In genomic region chr18:68114989-68115388, GRCh38 we compare ENCODE assay signal across 29 cellular contexts.
"Had no signal": no experiment of that assay in that cellular context is flagged by ENCODE, and none has a peak within 500 bp of the region (broad histone marks: within the 10 kb centered on the region; RNA-seq: fewer than 3 reads in every experiment).

No MANE protein-coding gene starts in this region.

- DNase-seq: activated B cell treated with CpG ODN at 0.5 μM for 24 hours; activated CD4-positive, alpha-beta memory T cell treated with anti-CD3 and anti-CD28 coated beads for 36 hours; activated CD4-positive, alpha-beta T cell treated with anti-CD3 and anti-CD28 coated beads for 4 hours; activated CD4-positive, alpha-beta T cell treated with anti-CD3 and anti-CD28 coated beads, Interleukin-2, amount 10 ng/mL, durations not matched to agents 24 days and 14 days; activated CD4-positive, alpha-beta T cell treated with anti-CD3 and anti-CD28 coated beads, Interleukin-2, amount 50 U/mL, for 1 hour; activated CD4-positive, alpha-beta T cell treated with anti-CD3 and anti-CD28 coated beads, Interleukin-2, amount 50 U/mL, for 4 hours; activated CD4-positive, CD25-positive, alpha-beta regulatory T cell treated with anti-CD3 and anti-CD28 coated beads, Interleukin-2, amount 50 U/mL, for 72 hours; activated CD8-positive, alpha-beta memory T cell treated with anti-CD3 and anti-CD28 coated beads, Interleukin-2, amount 10 ng/mL, durations not matched to agents 7 days and 5 days; activated CD8-positive, alpha-beta memory T cell treated with anti-CD3 and anti-CD28 coated beads, Interleukin-2, amount 50 U/mL, for 48 hours; activated CD8-positive, alpha-beta T cell treated with anti-CD3 and anti-CD28 coated beads for 36 hours; activated effector memory CD4-positive, alpha-beta T cell treated with Interleukin-2 at 50 U/mL for 16 hours; activated gamma-delta T cell; activated naive CD4-positive, alpha-beta T cell treated with anti-CD3 and anti-CD28 coated beads, Interleukin-2, amount 10 ng/mL, durations not matched to agents 7 days and 5 days; activated naive CD4-positive, alpha-beta T cell treated with Interleukin-2 at 50 U/mL for 16 hours; activated naive CD8-positive, alpha-beta T cell treated with anti-CD3 and anti-CD28 coated beads, Interleukin-2, amount 10 ng/mL, durations not matched to agents 7 days and 5 days; activated naive CD8-positive, alpha-beta T cell treated with anti-CD3 and anti-CD28 coated beads, Interleukin-2, amount 50 U/mL, for 24 hours; activated T-cell treated with anti-CD3 and anti-CD28 coated beads, Interleukin-2, amount 50 U/mL, for 24 hours; activated T-cell treated with anti-CD3 and anti-CD28 coated beads, Interleukin-2, amount 50 U/mL, for 48 hours; amygdala; anterior cingulate cortex; brain microvascular endothelial cell; central memory CD4-positive, alpha-beta T cell; T-helper 2 cell; T-helper 9 cell had no signal

- H3K4me1 ChIP-seq: ascending aorta, breast epithelium had no signal

- H3K4me3 ChIP-seq: ascending aorta, breast epithelium had no signal

- H3K36me3 ChIP-seq: ascending aorta, brain microvascular endothelial cell, breast epithelium had no signal

- H3K9me3 ChIP-seq: ascending aorta, breast epithelium had no signal

- FAIRE-seq: colon, TTC549 had no signal

- H3K27me3 ChIP-seq: ascending aorta, brain microvascular endothelial cell, breast epithelium had no signal

- H3K27ac ChIP-seq: ascending aorta, brain microvascular endothelial cell, breast epithelium, VCaP had no signal

- ATAC-seq: activated CD8-positive, alpha-beta memory T cell treated with anti-CD3 and anti-CD28 coated beads, Interleukin-2, amount 10 ng/mL, durations not matched to agents 7 days and 5 days; activated CD8-positive, alpha-beta T cell treated with anti-CD3 and anti-CD28 coated beads for 36 hours; activated naive CD8-positive, alpha-beta T cell treated with anti-CD3 and anti-CD28 coated beads, Interleukin-2, amount 50 U/mL, for 24 hours had no signal
